Comparison of ENCODE assay signal across 31 cellular contexts in genomic region chr10:32371101-32371500, GRCh38. TPM values are rescaled to one million over a fixed set of nuclear protein-coding genes. Genes with fewer than 3 reads are reported as not detected.
DNase-seq lines count a peak whose midpoint lies in the region; ATAC-seq and TF ChIP-seq lines count a peak whose summit lies in the region.
"Had no signal": no experiment of that assay in that cellular context is flagged by ENCODE, and none has a peak within 500 bp of the region (broad histone marks: within the 10 kb centered on the region; RNA-seq: fewer than 3 reads in every experiment).

No MANE protein-coding gene starts in this region.

- H2AFZ ChIP-seq in PC-9: no peak overlapping the region
- H2AFZ ChIP-seq: neural progenitor cell had no signal

- H3K36me3 ChIP-seq in right atrium auricular region: no peaks in the 10 kb centered on the region
- no peaks in the 10 kb centered on the region for H3K36me3 ChIP-seq in tibial artery
- H3K36me3 ChIP-seq in PC-9 (ENCODE audit: low read depth): no peaks in the 10 kb centered on the region
- H3K36me3 ChIP-seq: pancreas, thoracic aorta had no signal

- H3K27ac ChIP-seq in right atrium auricular region: peak overlapping the region; percentile 24 to 61
- H3K27ac ChIP-seq in tibial artery: peak overlapping the region; percentile 4 to 43
- no peak overlapping the region for H3K27ac ChIP-seq in PC-9
- H3K27ac ChIP-seq: neural progenitor cell, pancreas, spleen had no signal

- no peak for ATAC-seq in activated naive CD8-positive, alpha-beta T cell treated with anti-CD3 and anti-CD28 coated beads, Interleukin-2, amount 50 U/mL, for 24 hours
- ATAC-seq in HG03342 (IDR thresholded peaks at IDR 0.05; ENCODE audit: unreplicated experiment): no peak
- ATAC-seq: esophagus mucosa, pancreas had no signal

- peaks cover 0 to 55% of the 10 kb centered on the region in 2 donors for H3K4me1 ChIP-seq in right atrium auricular region
- H3K4me1 ChIP-seq in tibial artery: peaks cover 0 to 96% (median 26%) of the 10 kb centered on the region in 4 donors
- H3K4me1 ChIP-seq in PC-9 (replicated peaks; ENCODE audit: insufficient read depth): no peaks in the 10 kb centered on the region
- H3K4me1 ChIP-seq: Caco-2 had no signal

- no peak overlapping the region for H3K4me2 ChIP-seq in PC-9
- H3K4me2 ChIP-seq: neural progenitor cell had no signal

- no peak for DNase-seq in activated naive CD8-positive, alpha-beta T cell treated with anti-CD3 and anti-CD28 coated beads, Interleukin-2, amount 50 U/mL, for 24 hours
- no peak for DNase-seq in activated naive CD8-positive, alpha-beta T cell treated with anti-CD3 and anti-CD28 coated beads for 36 hours
- DNase-seq in right atrium auricular region (ENCODE audit: low spot score) (no peak), tibial artery (no peak), mesenteric fat pad (ENCODE audit: low spot score) (no peak), PC-9 (no peak)
- DNase-seq: activated effector memory CD4-positive, alpha-beta T cell treated with anti-CD3 and anti-CD28 coated beads, Interleukin-2, amount 50 U/mL, for 16 hours; Caco-2; central memory CD4-positive, alpha-beta T cell; DMS53; head of caudate nucleus; Karpas-422; kidney; NCI-H1417 treated with DMSO at 0.1 percent for 48 hours; NCI-H2081; NCI-H2227 treated with DMSO at 0.1 percent for 48 hours; NCI-H69; pancreas; retina; SHP77 treated with DMSO at 0.1 percent for 48 hours; spleen; stimulated activated CD4-positive, alpha-beta T cell treated with anti-CD3 and anti-CD28 coated beads, Interleukin-2, amount 100 ng/mL, for 24 hours; stimulated activated CD8-positive, alpha-beta memory T cell treated with anti-CD3 and anti-CD28 coated beads, Interleukin-4, amount 100 ng/mL, for 48 hours had no signal

- H3K27ac Mint-ChIP-seq in activated naive CD8-positive, alpha-beta T cell: peak overlapping the region; percentile 47
- H3K27ac Mint-ChIP-seq in activated naive CD8-positive, alpha-beta T cell treated with anti-CD3 and anti-CD28 coated beads, Interleukin-2, amount 50 U/mL, for 24 hours: no peak overlapping the region
- H3K27ac Mint-ChIP-seq in activated naive CD8-positive, alpha-beta T cell treated with anti-CD3 and anti-CD28 coated beads for 36 hours: peak overlapping the region; percentile 34
- H3K27ac Mint-ChIP-seq: dendritic cell treated with granulocyte-macrophage colony-stimulating factor and Interleukin-4, amounts not matched to agents 40 ng/mL and 50 ng/mL, for 4 days; neural progenitor cell; stimulated activated naive CD8-positive, alpha-beta T cell treated with anti-CD3 and anti-CD28 coated beads, Interleukin-15, Interleukin-2, amounts not matched to agents 100 ng/mL and 50 ng/mL, for 24 hours had no signal

- no peak overlapping the region for H3K4me3 ChIP-seq in right atrium auricular region
- no peak overlapping the region for H3K4me3 ChIP-seq in tibial artery
- H3K4me3 ChIP-seq in PC-9: no peak overlapping the region
- H3K4me3 ChIP-seq: lung, neural progenitor cell, pancreas, spleen, thoracic aorta had no signal

- H3K27me3 Mint-ChIP-seq in activated naive CD8-positive, alpha-beta T cell: no peaks in the 10 kb centered on the region
- H3K27me3 Mint-ChIP-seq in activated naive CD8-positive, alpha-beta T cell treated with anti-CD3 and anti-CD28 coated beads, Interleukin-2, amount 50 U/mL, for 24 hours: no peaks in the 10 kb centered on the region
- no peaks in the 10 kb centered on the region for H3K27me3 Mint-ChIP-seq in activated naive CD8-positive, alpha-beta T cell treated with anti-CD3 and anti-CD28 coated beads for 36 hours
- H3K27me3 Mint-ChIP-seq: dendritic cell treated with granulocyte-macrophage colony-stimulating factor and Interleukin-4, amounts not matched to agents 40 ng/mL and 50 ng/mL, for 4 days; stimulated activated naive CD8-positive, alpha-beta T cell treated with anti-CD3 and anti-CD28 coated beads, Interleukin-15, Interleukin-2, amounts not matched to agents 100 ng/mL and 50 ng/mL, for 24 hours had no signal

- peaks cover 62% of the 10 kb centered on the region for H3K4me1 Mint-ChIP-seq in activated naive CD8-positive, alpha-beta T cell (ENCODE audit: low read depth)
- H3K4me1 Mint-ChIP-seq in activated naive CD8-positive, alpha-beta T cell treated with anti-CD3 and anti-CD28 coated beads, Interleukin-2, amount 50 U/mL, for 24 hours: peaks cover 56% of the 10 kb centered on the region
- peaks cover 63% of the 10 kb centered on the region for H3K4me1 Mint-ChIP-seq in activated naive CD8-positive, alpha-beta T cell treated with anti-CD3 and anti-CD28 coated beads for 36 hours
- H3K4me1 Mint-ChIP-seq: neural progenitor cell had no signal

- H3K9me3 Mint-ChIP-seq in activated naive CD8-positive, alpha-beta T cell (ENCODE audit: low read depth): no peaks in the 10 kb centered on the region
- no peaks in the 10 kb centered on the region for H3K9me3 Mint-ChIP-seq in activated naive CD8-positive, alpha-beta T cell treated with anti-CD3 and anti-CD28 coated beads, Interleukin-2, amount 50 U/mL, for 24 hours
- no peaks in the 10 kb centered on the region for H3K9me3 Mint-ChIP-seq in activated naive CD8-positive, alpha-beta T cell treated with anti-CD3 and anti-CD28 coated beads for 36 hours
- H3K9me3 Mint-ChIP-seq: dendritic cell treated with granulocyte-macrophage colony-stimulating factor and Interleukin-4, amounts not matched to agents 40 ng/mL and 50 ng/mL, for 4 days; stimulated activated naive CD8-positive, alpha-beta T cell treated with anti-CD3 and anti-CD28 coated beads, Interleukin-15, Interleukin-2, amounts not matched to agents 100 ng/mL and 50 ng/mL, for 24 hours had no signal

- CTCF ChIA-PET in PC-9 (lab: Charles Lee): interaction anchor here (0.5 kb wide), 1 partner anchor 133 kb away, joined by 3 read pairs; no protein-coding TSS in a partner anchor

- no peaks in the 10 kb centered on the region for H3K9me2 ChIP-seq in PC-9 (ENCODE audit: insufficient read depth)

- BruUV-seq in PC-9 (replicated peaks; lab: Mats Ljungman, UMichigan): no TSS peak

- no peak overlapping the region for H3K4me3 Mint-ChIP-seq in activated naive CD8-positive, alpha-beta T cell
- H3K4me3 Mint-ChIP-seq in activated naive CD8-positive, alpha-beta T cell treated with anti-CD3 and anti-CD28 coated beads, Interleukin-2, amount 50 U/mL, for 24 hours: no peak overlapping the region
- H3K4me3 Mint-ChIP-seq in activated naive CD8-positive, alpha-beta T cell treated with anti-CD3 and anti-CD28 coated beads for 36 hours: no peak overlapping the region
- H3K4me3 Mint-ChIP-seq: dendritic cell treated with granulocyte-macrophage colony-stimulating factor and Interleukin-4, amounts not matched to agents 40 ng/mL and 50 ng/mL, for 4 days; neural progenitor cell; stimulated activated naive CD8-positive, alpha-beta T cell treated with anti-CD3 and anti-CD28 coated beads, Interleukin-15, Interleukin-2, amounts not matched to agents 100 ng/mL and 50 ng/mL, for 24 hours had no signal

- H3K79me2 ChIP-seq in PC-9 (ENCODE audit: low read depth): 0 out of 2 replicates have a peak, but pooled peaks cover 10% of the 10 kb centered on the region

- no peaks in the 10 kb centered on the region for H4K20me1 ChIP-seq in PC-9 (ENCODE audit: insufficient read depth)

- H3K27me3 ChIP-seq in right atrium auricular region (no peaks in the 10 kb centered on the region), tibial artery (no peaks in the 10 kb centered on the region), PC-9 (ENCODE audit: insufficient read depth, low read depth) (no peaks in the 10 kb centered on the region)
- H3K27me3 ChIP-seq: neural progenitor cell, pancreas, spleen had no signal

- intact Hi-C loops in tibial artery (cut with DNase I; ENCODE audit: low total_unique reads): no loop called here
- intact Hi-C loops in PC-9 (cut with micrococcal nuclease; ENCODE audit: unreplicated experiment): loop anchor here (10.0 kb wide), 1 partner anchor 316 kb away; the partner anchor contains the start of gene KIF5B

- H3F3A ChIP-seq in PC-9 (ENCODE audit: insufficient read depth, low read depth): no peaks in the 10 kb centered on the region

- H3K9me3 ChIP-seq in right atrium auricular region (no peaks in the 10 kb centered on the region), tibial artery (no peaks in the 10 kb centered on the region), PC-9 (ENCODE audit: insufficient read depth, low read depth) (no peaks in the 10 kb centered on the region)
- H3K9me3 ChIP-seq: Caco-2, pancreas, spleen, thoracic aorta had no signal

- H3K36me3 Mint-ChIP-seq in activated naive CD8-positive, alpha-beta T cell: no peaks in the 10 kb centered on the region
- H3K36me3 Mint-ChIP-seq in activated naive CD8-positive, alpha-beta T cell treated with anti-CD3 and anti-CD28 coated beads, Interleukin-2, amount 50 U/mL, for 24 hours (ENCODE audit: low read depth): peaks cover 2% of the 10 kb centered on the region
- peaks cover 18% of the 10 kb centered on the region for H3K36me3 Mint-ChIP-seq in activated naive CD8-positive, alpha-beta T cell treated with anti-CD3 and anti-CD28 coated beads for 36 hours

- no peak for TF ChIP-seq CTCF in right atrium auricular region (IDR thresholded peaks at IDR 0.05)
- no peak for TF ChIP-seq CTCF in tibial artery (IDR thresholded peaks at IDR 0.05)
- TF ChIP-seq CTCF in PC-9 (conservative IDR thresholded peaks at IDR 0.05): no peak

- POLR2A ChIA-PET in PC-9 (lab: Charles Lee; ENCODE audit: unreplicated experiment): no interaction called here

RNA-seq across cellular contexts. Expression of gene EPC1, which starts 24.1 kb away (rescaled TPM):
- total RNA-seq in activated naive CD8-positive, alpha-beta T cell treated with anti-CD3 and anti-CD28 coated beads for 36 hours: 10 to 100 TPM; 32.1 to 33.1 TPM
- total RNA-seq in right atrium auricular region (10 to 100 TPM; 19.5 to 20.1 TPM), mesenteric fat pad (26.8 TPM), PC-9 (2021) (21.5 and 23.4 TPM in 2 replicates)
